Comparison of ENCODE assay signal across 9 cellular contexts in genomic region chr7:87046456-87046855, GRCh38.
"Had no signal": no experiment of that assay in that cellular context is flagged by ENCODE, and none has a peak within 500 bp of the region (broad histone marks: within the 10 kb centered on the region; RNA-seq: fewer than 3 reads in every experiment).

No MANE protein-coding gene starts in this region.

- H3K27ac Mint-ChIP-seq: H9 had no signal

- H3K27ac ChIP-seq: GM23248, HL-60, KMS-11 had no signal

- FAIRE-seq: H1, H54 had no signal

- H3K4me3 ChIP-seq: GM23248 had no signal

- H3K9ac ChIP-seq: GM23248, KMS-11 had no signal

- DNase-seq: GM23248, H9, HCEC 1CT, IMR-90, KBM-7 had no signal

- H3K4me3 Mint-ChIP-seq: H9 had no signal

- H2AFZ ChIP-seq: GM23248 had no signal

- H3K4me2 ChIP-seq: KMS-11 had no signal
